In genomic region chr3:184583345-184584000, GRCh38 we compare ENCODE assay signal across 10 cellular contexts. TPM values are rescaled to one million over a fixed set of nuclear protein-coding genes. Genes with fewer than 3 reads are reported as not detected.
DNase-seq lines count a peak whose midpoint lies in the region; ATAC-seq and TF ChIP-seq lines count a peak whose summit lies in the region.
"Had no signal": no experiment of that assay in that cellular context is flagged by ENCODE, and none has a peak within 500 bp of the region (broad histone marks: within the 10 kb centered on the region; RNA-seq: fewer than 3 reads in every experiment).

No MANE protein-coding gene starts in this region.

- H3K4me2 ChIP-seq in PC-9: no peak overlapping the region

- peak overlapping the region; percentile 55 for H3K4me3 Mint-ChIP-seq in dendritic cell treated with granulocyte-macrophage colony-stimulating factor and Interleukin-4, amounts not matched to agents 40 ng/mL and 50 ng/mL, for 4 days

- no peaks in the 10 kb centered on the region for H3K79me2 ChIP-seq in PC-9 (ENCODE audit: low read depth)

- H3K27ac ChIP-seq in PC-9: no peak overlapping the region

- no peaks in the 10 kb centered on the region for H3K4me1 ChIP-seq in PC-9 (replicated peaks; ENCODE audit: insufficient read depth)

- no peaks in the 10 kb centered on the region for H3K9me2 ChIP-seq in PC-9 (ENCODE audit: insufficient read depth)

- H3K36me3 Mint-ChIP-seq in dendritic cell treated with granulocyte-macrophage colony-stimulating factor and Interleukin-4, amounts not matched to agents 40 ng/mL and 50 ng/mL, for 4 days (ENCODE audit: low read depth): peaks cover 15% of the 10 kb centered on the region
- H3K36me3 Mint-ChIP-seq: IgD-negative memory B cell had no signal

- H3K4me1 Mint-ChIP-seq in dendritic cell treated with granulocyte-macrophage colony-stimulating factor and Interleukin-4, amounts not matched to agents 40 ng/mL and 50 ng/mL, for 4 days (ENCODE audit: low read depth): peaks cover 59% of the 10 kb centered on the region

- no peak overlapping the region for H2AFZ ChIP-seq in PC-9

- BruUV-seq in PC-9 (replicated peaks; lab: Mats Ljungman, UMichigan): no TSS peak

- H3K4me3 ChIP-seq in lower leg skin (ENCODE audit: low read depth, poor library complexity, severe bottlenecking) (peak overlapping the region; percentile 23), PC-9 (no peak overlapping the region)

- DNase-seq in NCI-H510A treated with DMSO at 0.1 percent for 48 hours (lab: John Stamatoyannopoulos, UW) (peak; percentile 41), NCI-H510A (lab: John Stamatoyannopoulos, UW) (no peak), lower leg skin (ENCODE audit: low spot score in 2 of 2) (no peak), superior temporal gyrus (ENCODE audit: extremely low spot score) (peak; percentile 71), PC-9 (no peak), ureter (ENCODE audit: low spot score) (no peak)
- DNase-seq: activated gamma-delta T cell had no signal

- POLR2A ChIA-PET in PC-9 (lab: Charles Lee; ENCODE audit: unreplicated experiment): no interaction called here

- ATAC-seq in HG02970 (IDR thresholded peaks at IDR 0.05; ENCODE audit: low FRiP score, unreplicated experiment): no peak

- H3K27me3 ChIP-seq in PC-9 (ENCODE audit: insufficient read depth, low read depth): no peaks in the 10 kb centered on the region; the same call in 1 of the 2 replicates

- no peaks in the 10 kb centered on the region for H3K9me3 Mint-ChIP-seq in dendritic cell treated with granulocyte-macrophage colony-stimulating factor and Interleukin-4, amounts not matched to agents 40 ng/mL and 50 ng/mL, for 4 days

- peaks cover 47% of the 10 kb centered on the region for H3K27me3 Mint-ChIP-seq in dendritic cell treated with granulocyte-macrophage colony-stimulating factor and Interleukin-4, amounts not matched to agents 40 ng/mL and 50 ng/mL, for 4 days

- no peaks in the 10 kb centered on the region for H3K36me3 ChIP-seq in PC-9 (ENCODE audit: low read depth)

- TF ChIP-seq POLR2A in lower leg skin (IDR thresholded peaks at IDR 0.05): no peak

- no peaks in the 10 kb centered on the region for H3F3A ChIP-seq in PC-9 (ENCODE audit: insufficient read depth, low read depth)

- CTCF ChIA-PET in PC-9 (lab: Charles Lee): interaction anchor here (0.6 kb wide), 1 partner anchor 9 kb away, joined by 3 read pairs; no protein-coding TSS in a partner anchor

- H4K20me1 ChIP-seq in PC-9 (ENCODE audit: insufficient read depth): no peaks in the 10 kb centered on the region

- no peak overlapping the region for H3K27ac Mint-ChIP-seq in dendritic cell treated with granulocyte-macrophage colony-stimulating factor and Interleukin-4, amounts not matched to agents 40 ng/mL and 50 ng/mL, for 4 days

- no peaks in the 10 kb centered on the region for H3K9me3 ChIP-seq in PC-9 (ENCODE audit: insufficient read depth, low read depth)

- TF ChIP-seq CTCF in lower leg skin (IDR thresholded peaks at IDR 0.05): no peak
- no peak for TF ChIP-seq CTCF in PC-9 (conservative IDR thresholded peaks at IDR 0.05)

- intact Hi-C loops in dendritic cell treated with granulocyte-macrophage colony-stimulating factor and Interleukin-4, amounts not matched to agents 40 ng/mL and 50 ng/mL, for 4 days (cut with micrococcal nuclease): no loop called here
- intact Hi-C loops in lower leg skin (cut with DNase I; ENCODE audit: low total_unique reads): no loop called here
- intact Hi-C loops in PC-9 (cut with micrococcal nuclease; ENCODE audit: unreplicated experiment): no loop called here

- 17 to 20% methylated on average over 20 to 25 of the region's 73 CpGs for WGBS in lower leg skin, 2 donors

RNA-seq across cellular contexts. Expression of gene EPHB3, which starts 21.9 kb away (rescaled TPM):
- 100 to 1,000 TPM in 3 of 4 donors, 10 to 100 TPM in 1; 99.4 to 120 (median 109) TPM for total RNA-seq in lower leg skin
- 12.0 and 15.7 TPM in 2 replicates for total RNA-seq in PC-9 (2021)
- 4.9 TPM for total RNA-seq in ureter

Comparison
In these comparisons a context has a peak if more than half of its experiments do, and no peak if none do; other contexts are left out.
1. DNase-seq: peak in NCI-H510A treated with DMSO at 0.1 percent for 48 hours (single experiment) and superior temporal gyrus (single experiment); none in NCI-H510A (single experiment), lower leg skin (0 of 2), PC-9 (0 of 2) and ureter (single experiment).